8 cellular contexts compared by ENCODE assay signal in genomic region chr3:15098503-15099363, GRCh38. TPM values are rescaled to one million over a fixed set of nuclear protein-coding genes. Genes with fewer than 3 reads are reported as not detected.
DNase-seq lines count a peak whose midpoint lies in the region; ATAC-seq and TF ChIP-seq lines count a peak whose summit lies in the region.

TSS of gene RBSN (minus strand) at chr3:15099148. CDS start at chr3:15096120, 3,028 bp downstream.

- H3K27me3 ChIP-seq in OCI-LY1 (ENCODE audit: insufficient read depth, low read length): no peaks in the 10 kb centered on the region

- H3K9me2 ChIP-seq in OCI-LY1 (ENCODE audit: low read depth, low read length): no peaks in the 10 kb centered on the region

- H3K27ac ChIP-seq in OCI-LY1 (ENCODE audit: low read depth, low read length, poor library complexity, severe bottlenecking): peak within 1 kb of the TSS; percentile 24

- H3K4me1 Mint-ChIP-seq in Calu3 (ENCODE audit: low read depth, unreplicated experiment) (peaks cover 20% of the 10 kb centered on the region), endothelial cell (ENCODE audit: unreplicated experiment) (peaks cover 48% of the 10 kb centered on the region), mesothelial cell of epicardium (peaks cover 15% of the 10 kb centered on the region)

- H2AFZ ChIP-seq in OCI-LY1 (ENCODE audit: low read length): 0 out of 2 replicates have a peak within 1 kb of the TSS, but pooled peaks have one; percentile 11

- peaks cover 3% of the 10 kb centered on the region; the same call in 1 of the 2 replicates for H3K79me2 ChIP-seq in OCI-LY1 (ENCODE audit: insufficient read depth, low read length)

- no peaks in the 10 kb centered on the region for H3K9me3 ChIP-seq in OCI-LY1 (ENCODE audit: low read length)

- peaks cover 17% of the 10 kb centered on the region for H3K4me1 ChIP-seq in OCI-LY1 (ENCODE audit: insufficient read depth, low read length, severe bottlenecking)

- DNase-seq in Calu3 (peak; percentile 91), HUDEP-2 (lab: John Stamatoyannopoulos, UW; ENCODE audit: unreplicated experiment in 76 of 76) (peak in 75 of 76 experiments; percentile 38 to 95 (median 89)), endothelial cell (ENCODE audit: low spot score) (peak; percentile 93), mesothelial cell of epicardium (ENCODE audit: low spot score in 2 of 2, unreplicated experiment in 2 of 2) (peak; percentile 89 to 94)
- DNase-seq in activated CD8-positive, alpha-beta memory T cell treated with anti-CD3 and anti-CD28 coated beads, Interleukin-2, amount 50 U/mL, for 48 hours: peak; percentile 95
- DNase-seq in stimulated activated CD8-positive, alpha-beta memory T cell treated with anti-CD3 and anti-CD28 coated beads, Interleukin-15, amount 100 ng/mL, for 4 hours (ENCODE audit: low read depth in 2 of 2): peak; percentile 89 to 91

- H3K9me3 Mint-ChIP-seq in Calu3 (ENCODE audit: low read depth, unreplicated experiment): no peaks in the 10 kb centered on the region
- H3K9me3 Mint-ChIP-seq in endothelial cell (ENCODE audit: unreplicated experiment): no peaks in the 10 kb centered on the region
- H3K9me3 Mint-ChIP-seq in mesothelial cell of epicardium: no peaks in the 10 kb centered on the region

- peak within 1 kb of the TSS; percentile 71 for H3K4me2 ChIP-seq in OCI-LY1 (ENCODE audit: low read length)

- no TSS peak for BruUV-seq in Calu3 (replicated peaks; lab: Mats Ljungman, UMichigan)

- H3K36me3 ChIP-seq in OCI-LY1 (ENCODE audit: insufficient read depth, low read length): peaks cover 28% of the 10 kb centered on the region; the same call in 1 of the 2 replicates

- H3K27me3 Mint-ChIP-seq in Calu3 (ENCODE audit: unreplicated experiment) (no peaks in the 10 kb centered on the region), endothelial cell (ENCODE audit: unreplicated experiment) (peaks cover 2% of the 10 kb centered on the region), mesothelial cell of epicardium (ENCODE audit: low read depth) (no peaks in the 10 kb centered on the region)

- H3K4me3 ChIP-seq in OCI-LY1 (ENCODE audit: low read depth, low read length, poor library complexity, severe bottlenecking): peak within 1 kb of the TSS; percentile 73

- peak within 1 kb of the TSS; percentile 92 for H3K4me3 Mint-ChIP-seq in Calu3 (ENCODE audit: low read depth, unreplicated experiment)
- peak within 1 kb of the TSS; percentile 100 for H3K4me3 Mint-ChIP-seq in endothelial cell (ENCODE audit: unreplicated experiment)
- peak within 1 kb of the TSS; percentile 93 for H3K4me3 Mint-ChIP-seq in mesothelial cell of epicardium

- H3F3A ChIP-seq in OCI-LY1 (ENCODE audit: insufficient read depth, low read length): no peaks in the 10 kb centered on the region

- CTCF ChIA-PET in Calu3 (lab: Charles Lee): interaction anchor here (0.7 to 1.3 kb wide), 6 partner anchors 9 to 173 kb away, joined by 3 to 4 read pairs (median 4); partner anchors contain the start of gene CAPN7

- ATAC-seq in GM21390 (IDR thresholded peaks at IDR 0.05; ENCODE audit: unreplicated experiment): peak; percentile 82

- peak within 1 kb of the TSS; percentile 42 for H3K27ac Mint-ChIP-seq in Calu3 (ENCODE audit: unreplicated experiment)
- H3K27ac Mint-ChIP-seq in endothelial cell (ENCODE audit: unreplicated experiment): peak within 1 kb of the TSS; percentile 87
- H3K27ac Mint-ChIP-seq in mesothelial cell of epicardium: peak within 1 kb of the TSS; percentile 92

- intact Hi-C loops in Calu3 (cut with micrococcal nuclease; ENCODE audit: unreplicated experiment): no loop called here

- H3K9ac ChIP-seq in OCI-LY1 (ENCODE audit: low read length): peak within 1 kb of the TSS; percentile 66

- H3K36me3 Mint-ChIP-seq in Calu3 (ENCODE audit: insufficient read depth, unreplicated experiment) (peaks cover 26% of the 10 kb centered on the region), endothelial cell (ENCODE audit: low read depth, unreplicated experiment) (no peaks in the 10 kb centered on the region), mesothelial cell of epicardium (peaks cover 10% of the 10 kb centered on the region)

- TF ChIP-seq CTCF in Calu3 (IDR thresholded peaks at IDR 0.05; ENCODE audit: unreplicated experiment) (no peak), OCI-LY1 (IDR thresholded peaks at IDR 0.05; ENCODE audit: low read length) (no peak), endothelial cell (IDR thresholded peaks at IDR 0.05; ENCODE audit: unreplicated experiment) (no peak), mesothelial cell of epicardium (IDR thresholded peaks at IDR 0.05; ENCODE audit: unreplicated experiment) (no peak)

- no peaks in the 10 kb centered on the region for H4K20me1 ChIP-seq in OCI-LY1 (ENCODE audit: insufficient read depth, low read length)

RNA-seq across cellular contexts. Expression of gene RBSN, which starts in this region (rescaled TPM):
- total RNA-seq in Calu3 (2022): 18.9 and 21.2 TPM in 2 replicates
- total RNA-seq in endothelial cell (ENCODE audit: unreplicated experiment): 25.7 TPM
- total RNA-seq in mesothelial cell of epicardium: 35.2 to 38.1 TPM (median 35.8 TPM) in 3 replicates

Comparison
In these comparisons a context has a peak if more than half of its experiments do, and no peak if none do; other contexts are left out.
1. Peak in every context shown above with its lines: DNase-seq, ATAC-seq, H3K4me3 ChIP-seq and H3K27ac ChIP-seq.
2. H3K27ac Mint-ChIP-seq: peak in every context shown above with its lines; median percentile 92 in mesothelial cell of epicardium; 87 in endothelial cell; 42 in Calu3.